Comparison of ENCODE assay signal across 11 cellular contexts in the genomic region with DNA sequence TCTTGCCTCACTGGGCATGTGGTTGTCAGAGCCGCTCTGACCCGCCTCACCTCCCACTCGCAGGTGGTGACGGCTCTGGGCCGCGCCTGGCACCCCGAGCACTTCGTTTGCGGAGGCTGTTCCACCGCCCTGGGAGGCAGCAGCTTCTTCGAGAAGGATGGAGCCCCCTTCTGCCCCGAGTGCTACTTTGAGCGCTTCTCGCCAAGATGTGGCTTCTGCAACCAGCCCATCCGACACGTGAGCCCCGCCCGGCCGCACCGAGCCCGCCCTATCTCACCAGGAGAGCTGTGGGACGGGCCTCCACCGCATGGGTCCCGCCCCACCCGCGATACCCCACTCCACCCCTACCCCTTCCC. TPM values are rescaled to one million over a fixed set of nuclear protein-coding genes. Genes with fewer than 3 reads are reported as not detected.
DNase-seq lines count a peak whose midpoint lies in the region; ATAC-seq and TF ChIP-seq lines count a peak whose summit lies in the region.
"Had no signal": no experiment of that assay in that cellular context is flagged by ENCODE, and none has a peak within 500 bp of the region (broad histone marks: within the 10 kb centered on the region; RNA-seq: fewer than 3 reads in every experiment).

No MANE protein-coding gene starts in this region.

- ATAC-seq in naive thymus-derived CD8-positive, alpha-beta T cell: peak in 1 of 2 donors; percentile 14
- ATAC-seq in aorta (ENCODE audit: low FRiP score): no peak

- H3K9me3 Mint-ChIP-seq in dendritic cell treated with granulocyte-macrophage colony-stimulating factor and Interleukin-4, amounts not matched to agents 40 ng/mL and 50 ng/mL, for 4 days: no peaks in the 10 kb centered on the region
- H3K9me3 Mint-ChIP-seq in naive thymus-derived CD8-positive, alpha-beta T cell: peaks cover 0 to 3% (median 0%) of the 10 kb centered on the region in 9 donors

- no peak for TF ChIP-seq CTCF in C4-2B (conservative IDR thresholded peaks at IDR 0.05)

- peak in 2 of 10 donors; percentile 18 to 27 for DNase-seq in naive thymus-derived CD8-positive, alpha-beta T cell
- DNase-seq in HuH-7 (ENCODE audit: low spot score) (no peak), NCI-H226 (no peak), aorta (no peak)
- DNase-seq in stimulated activated CD4-positive, alpha-beta T cell treated with anti-CD3 and anti-CD28 coated beads, Interleukin-2, amount 100 ng/mL, for 48 hours: no peak
- DNase-seq: effector CD4-positive, alpha-beta T cell had no signal

- H3K27ac Mint-ChIP-seq in dendritic cell treated with granulocyte-macrophage colony-stimulating factor and Interleukin-4, amounts not matched to agents 40 ng/mL and 50 ng/mL, for 4 days: peak overlapping the region; percentile 73
- peak overlapping the region in 7 of 10 donors; percentile 40 to 94 (median 86) for H3K27ac Mint-ChIP-seq in naive thymus-derived CD8-positive, alpha-beta T cell

- H3K27ac ChIP-seq in C4-2B (peak overlapping the region; percentile 70; the same call in 1 of the 2 replicates), HUES64 (ENCODE audit: low read depth, low read length) (no peak overlapping the region), aorta (ENCODE audit: low read depth in 1 of 2, low read length in 2 of 2) (no peak overlapping the region)

- H3K4me1 Mint-ChIP-seq in dendritic cell treated with granulocyte-macrophage colony-stimulating factor and Interleukin-4, amounts not matched to agents 40 ng/mL and 50 ng/mL, for 4 days (ENCODE audit: low read depth): peaks cover 52% of the 10 kb centered on the region
- peaks cover 19 to 32% (median 26%) of the 10 kb centered on the region in 4 donors for H3K4me1 Mint-ChIP-seq in naive thymus-derived CD8-positive, alpha-beta T cell

- no peak overlapping the region for H3K9ac ChIP-seq in HUES64 (ENCODE audit: low read depth, low read length)

- intact Hi-C loops in dendritic cell treated with granulocyte-macrophage colony-stimulating factor and Interleukin-4, amounts not matched to agents 40 ng/mL and 50 ng/mL, for 4 days (cut with micrococcal nuclease): no loop called here
- intact Hi-C loops in aorta (cut with DNase I): no loop called here

- H3K9me3 ChIP-seq in HUES64 (ENCODE audit: insufficient read depth, low read depth, low read length) (no peaks in the 10 kb centered on the region), aorta (ENCODE audit: control insufficient read depth, low read length) (no peaks in the 10 kb centered on the region)
- H3K9me3 ChIP-seq: pancreas had no signal

- 83% methylated on average over 26 of the region's 26 CpGs for WGBS in HUES64
- WGBS in aorta, 2 donors: 80% methylated on average over 26 of the region's 26 CpGs

- H3K36me3 ChIP-seq in HUES64 (ENCODE audit: insufficient read depth, low read length) (0 out of 2 replicates have a peak, but pooled peaks cover 4% of the 10 kb centered on the region), aorta (ENCODE audit: control insufficient read depth in 1 of 2, insufficient read depth in 2 of 2, low read length in 1 of 2) (peaks cover 0 to 11% of the 10 kb centered on the region in 2 donors)
- H3K36me3 ChIP-seq: pancreas had no signal

- peak overlapping the region; percentile 83 for H3K4me3 Mint-ChIP-seq in dendritic cell treated with granulocyte-macrophage colony-stimulating factor and Interleukin-4, amounts not matched to agents 40 ng/mL and 50 ng/mL, for 4 days
- peak overlapping the region; percentile 82 to 92 (median 89) for H3K4me3 Mint-ChIP-seq in naive thymus-derived CD8-positive, alpha-beta T cell

- H3K36me3 Mint-ChIP-seq in dendritic cell treated with granulocyte-macrophage colony-stimulating factor and Interleukin-4, amounts not matched to agents 40 ng/mL and 50 ng/mL, for 4 days (ENCODE audit: low read depth): no peaks in the 10 kb centered on the region
- peaks cover 0 to 2% (median 0%) of the 10 kb centered on the region in 3 donors for H3K36me3 Mint-ChIP-seq in naive thymus-derived CD8-positive, alpha-beta T cell

- H3K4me1 ChIP-seq in HUES64 (ENCODE audit: insufficient read depth, low read length): 0 out of 2 replicates have a peak, but pooled peaks cover 3% of the 10 kb centered on the region
- H3K4me1 ChIP-seq in aorta (ENCODE audit: control insufficient read depth in 1 of 2, insufficient read depth in 2 of 2, low read length in 2 of 2): no peaks in the 10 kb centered on the region

- POLR2A ChIA-PET in naive thymus-derived CD8-positive, alpha-beta T cell (lab: Charles Lee): interaction anchor here (0.6 to 5.6 kb wide), 9 partner anchors 10 to 398 kb away, joined by 3 to 67 read pairs (median 4); a partner anchor contains a TSS

- H3K4me3 ChIP-seq in HUES64 (ENCODE audit: low read length) (peak overlapping the region; percentile 64; the same call in 1 of the 2 replicates), aorta (ENCODE audit: low read length in 2 of 2) (no peak overlapping the region)

- peaks cover 61% of the 10 kb centered on the region for H3K27me3 Mint-ChIP-seq in dendritic cell treated with granulocyte-macrophage colony-stimulating factor and Interleukin-4, amounts not matched to agents 40 ng/mL and 50 ng/mL, for 4 days
- H3K27me3 Mint-ChIP-seq in naive thymus-derived CD8-positive, alpha-beta T cell: peaks cover 1 to 17% (median 9%) of the 10 kb centered on the region in 5 donors

- peaks cover 53% of the 10 kb centered on the region for H3K27me3 ChIP-seq in HUES64 (ENCODE audit: insufficient read depth, low read length)
- H3K27me3 ChIP-seq in aorta (ENCODE audit: control insufficient read depth in 1 of 2, insufficient read depth in 2 of 2, low read length in 1 of 2): no peaks in the 10 kb centered on the region
- H3K27me3 ChIP-seq: pancreas had no signal

RNA-seq across cellular contexts. Expression of a gene that starts 4.0 kb away (rescaled TPM):
- polyA plus RNA-seq in HUES64 (2013, experiment 1 of 2): 6.2 TPM
- 7.0 TPM for polyA plus RNA-seq in HUES64 (2013, experiment 2 of 2)
- total RNA-seq in naive thymus-derived CD8-positive, alpha-beta T cell: under 1 TPM; 0.58 to 0.68 TPM
- under 1 TPM; 0.08 to 0.22 (median 0.20) TPM for polyA plus RNA-seq in naive thymus-derived CD8-positive, alpha-beta T cell
- 100 to 1,000 TPM; 166 to 240 TPM for total RNA-seq in aorta
- polyA plus RNA-seq in aorta: 100 to 1,000 TPM; 124 to 232 TPM

RNA-seq across cellular contexts. Expression of a gene that starts 7.0 kb away (rescaled TPM):
- 0.40 TPM for polyA plus RNA-seq in HUES64 (2013, experiment 1 of 2)
- polyA plus RNA-seq in HUES64 (2013, experiment 2 of 2): 0.38 TPM
- total RNA-seq in naive thymus-derived CD8-positive, alpha-beta T cell: 1 to 10 TPM; 3.5 to 4.7 TPM
- polyA plus RNA-seq in naive thymus-derived CD8-positive, alpha-beta T cell: 1 to 10 TPM; 2.3 to 2.5 (median 2.5) TPM
- total RNA-seq in aorta: under 1 TPM; 0.24 to 0.65 TPM
- 1 to 10 TPM in 1 of 2 donors, not detected in 1; 2.3 TPM for polyA plus RNA-seq in aorta
- total RNA-seq: T-helper 1 cell treated with Interleukin-12 subunit alpha and Interleukin-12 subunit beta and Interleukin-4 antibody, amounts not matched to agents 30 ng/mL and 1 ng/mL, for 36 hours had no signal

RNA-seq across cellular contexts. Expression of a gene that starts 16.6 kb away (rescaled TPM):
- polyA plus RNA-seq in HUES64 (2013, experiment 1 of 2): 6.2 TPM
- polyA plus RNA-seq in HUES64 (2013, experiment 2 of 2): 6.7 TPM
- 10 to 100 TPM; 11.1 to 12.0 TPM for total RNA-seq in naive thymus-derived CD8-positive, alpha-beta T cell
- polyA plus RNA-seq in naive thymus-derived CD8-positive, alpha-beta T cell: 1 to 10 TPM; 6.2 to 9.8 (median 8.0) TPM
- 1 to 10 TPM; 7.9 to 9.7 TPM for total RNA-seq in aorta
- polyA plus RNA-seq in aorta: 10 to 100 TPM in 1 of 2 donors, 1 to 10 TPM in 1; 2.1 to 14.1 TPM

RNA-seq across cellular contexts. Expression of a gene that starts 32.3 kb away (rescaled TPM):
- polyA plus RNA-seq in HUES64 (2013, experiment 1 of 2): 23.0 TPM
- polyA plus RNA-seq in HUES64 (2013, experiment 2 of 2): 26.8 TPM
- 100 to 1,000 TPM; 108 to 110 TPM for total RNA-seq in naive thymus-derived CD8-positive, alpha-beta T cell
- 10 to 100 TPM; 15.3 to 28.6 (median 22.3) TPM for polyA plus RNA-seq in naive thymus-derived CD8-positive, alpha-beta T cell
- total RNA-seq in aorta: 10 to 100 TPM; 50.6 to 62.4 TPM
- 10 to 100 TPM; 15.3 to 71.7 TPM for polyA plus RNA-seq in aorta

RNA-seq across cellular contexts. Expression of a gene that starts 33.3 kb away (rescaled TPM):
- polyA plus RNA-seq in HUES64 (2013, experiment 1 of 2): 0.25 TPM
- 0.82 TPM for polyA plus RNA-seq in HUES64 (2013, experiment 2 of 2)
- total RNA-seq in naive thymus-derived CD8-positive, alpha-beta T cell: under 1 TPM; 0.38 to 0.49 TPM
- polyA plus RNA-seq in naive thymus-derived CD8-positive, alpha-beta T cell: under 1 TPM in 2 of 3 donors, not detected in 1; 0.03 to 0.21 TPM
- total RNA-seq in aorta: 1 to 10 TPM in 1 of 2 donors, under 1 TPM in 1; 0.68 to 1.9 TPM
- polyA plus RNA-seq in aorta: 1 to 10 TPM in 1 of 2 donors, under 1 TPM in 1; 0.50 to 1.0 TPM

Comparison
In these comparisons a context has a peak if more than half of its experiments do, and no peak if none do; other contexts are left out.
1. RNA of a gene that starts 4.0 kb away (total RNA-seq): 166 to 240 TPM in aorta; 0.58 to 0.68 TPM in naive thymus-derived CD8-positive, alpha-beta T cell; every median in the first group is over 10 times any median in the second.